19 cellular contexts compared by ENCODE assay signal in the genomic region with DNA sequence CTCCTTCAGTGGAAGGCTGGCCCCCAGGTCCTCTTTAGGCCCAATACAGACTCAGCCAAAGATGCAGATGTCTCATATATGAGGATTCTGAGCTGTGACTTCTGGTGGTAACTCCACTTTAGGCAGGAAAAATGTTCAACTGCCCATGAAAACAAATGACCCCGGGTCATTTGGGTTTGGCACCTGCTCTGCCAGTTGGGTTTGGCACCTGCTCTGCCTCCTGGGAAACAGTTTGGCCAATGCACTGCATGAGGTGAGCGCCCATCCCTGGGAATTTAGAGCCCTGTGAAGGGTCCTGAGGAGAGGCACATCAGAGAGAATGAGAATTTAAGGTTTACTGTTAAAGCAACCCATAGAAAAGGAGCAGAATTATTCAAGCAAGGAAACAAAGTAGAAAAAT. TPM values are rescaled to one million over a fixed set of nuclear protein-coding genes. Genes with fewer than 3 reads are reported as not detected.
"Had no signal": no experiment of that assay in that cellular context is flagged by ENCODE, and none has a peak within 500 bp of the region (broad histone marks: within the 10 kb centered on the region; RNA-seq: fewer than 3 reads in every experiment).

No MANE protein-coding gene starts in this region.

- H3K4me1 Mint-ChIP-seq: activated naive CD4-positive, alpha-beta T cell treated with anti-CD3 and anti-CD28 coated beads, Interleukin-2, amount 50 U/mL, for 24 hours; stimulated activated naive B cell treated with anti-CD40 and anti-IgM and Interleukin-4, amounts not matched to agents 10 μg/mL and 1 μg/mL and 100 μg/mL, for 72 hours had no signal

- H3K36me3 ChIP-seq: thoracic aorta had no signal

- H3K27ac ChIP-seq: parathyroid adenoma, thoracic aorta had no signal

- H3K9ac ChIP-seq: parathyroid adenoma had no signal

- H3K79me2 ChIP-seq: parathyroid adenoma had no signal

- H3K4me3 ChIP-seq: lung, thoracic aorta had no signal

- H3K36me3 Mint-ChIP-seq: activated naive CD4-positive, alpha-beta T cell treated with anti-CD3 and anti-CD28 coated beads, Interleukin-2, amount 50 U/mL, for 24 hours; stimulated activated naive B cell treated with anti-CD40 and anti-IgM and Interleukin-4, amounts not matched to agents 10 μg/mL and 1 μg/mL and 100 μg/mL, for 72 hours had no signal

- ATAC-seq: activated CD4-positive, CD25-positive, alpha-beta regulatory T cell treated with anti-CD3 and anti-CD28 coated beads, Interleukin-2, amount 50 U/mL, for 24 hours; activated T-cell treated with anti-CD3 and anti-CD28 coated beads, Interleukin-2, amount 50 U/mL, for 72 hours; effector memory CD8-positive, alpha-beta T cell; stimulated activated naive B cell treated with anti-CD40 and anti-IgM and Interleukin-4, amounts not matched to agents 10 μg/mL and 1 μg/mL and 100 μg/mL, for 72 hours had no signal

- FAIRE-seq: astrocyte, bronchial epithelial cell had no signal

- H3K4me3 Mint-ChIP-seq: activated naive CD4-positive, alpha-beta T cell treated with anti-CD3 and anti-CD28 coated beads, Interleukin-2, amount 50 U/mL, for 24 hours; activated T-cell treated with anti-CD3 and anti-CD28 coated beads, Interleukin-2, amount 50 U/mL, for 72 hours; effector memory CD8-positive, alpha-beta T cell; stimulated activated naive B cell treated with anti-CD40 and anti-IgM and Interleukin-4, amounts not matched to agents 10 μg/mL and 1 μg/mL and 100 μg/mL, for 72 hours had no signal

- H2AFZ ChIP-seq: parathyroid adenoma had no signal

- H3K4me1 ChIP-seq: parathyroid adenoma had no signal

- DNase-seq: activated CD4-positive, alpha-beta T cell treated with anti-CD3 and anti-CD28 coated beads, Interleukin-2, amount 50 U/mL, for 1 hour; activated CD8-positive, alpha-beta memory T cell treated with anti-CD3 and anti-CD28 coated beads for 24 hours; activated CD8-positive, alpha-beta memory T cell treated with anti-CD3 and anti-CD28 coated beads, Interleukin-2, amount 50 U/mL, for 48 hours; activated gamma-delta T cell; activated T-cell treated with anti-CD3 and anti-CD28 coated beads, Interleukin-2, amount 50 U/mL, for 72 hours; dermis blood vessel endothelial cell; effector memory CD8-positive, alpha-beta T cell; foreskin fibroblast; hypothalamus; stimulated activated naive B cell treated with anti-CD40 and anti-IgM and Interleukin-4, amounts not matched to agents 10 μg/mL and 1 μg/mL and 100 μg/mL, for 72 hours; T1000 had no signal

- H3K27ac Mint-ChIP-seq: activated naive CD4-positive, alpha-beta T cell treated with anti-CD3 and anti-CD28 coated beads, Interleukin-2, amount 50 U/mL, for 24 hours; activated T-cell treated with anti-CD3 and anti-CD28 coated beads, Interleukin-2, amount 50 U/mL, for 72 hours; effector memory CD8-positive, alpha-beta T cell; stimulated activated naive B cell treated with anti-CD40 and anti-IgM and Interleukin-4, amounts not matched to agents 10 μg/mL and 1 μg/mL and 100 μg/mL, for 72 hours had no signal

RNA-seq across cellular contexts. Expression of a gene that starts 45.3 kb away (rescaled TPM):
- total RNA-seq: activated T-cell treated with anti-CD3 and anti-CD28 coated beads, Interleukin-2, amount 50 U/mL, for 72 hours; T-helper 1 cell treated with Interleukin-12 subunit alpha and Interleukin-12 subunit beta and Interleukin-4 antibody, amounts not matched to agents 30 ng/mL and 1 ng/mL, for 36 hours had no signal
